ENCODE assay signal across 24 cellular contexts in genomic region chr2:19859565-19859964, GRCh38. TPM values are rescaled to one million over a fixed set of nuclear protein-coding genes. Genes with fewer than 3 reads are reported as not detected.
DNase-seq lines count a peak whose midpoint lies in the region; ATAC-seq, FAIRE-seq and TF ChIP-seq lines count a peak whose summit lies in the region.
"Had no signal": no experiment of that assay in that cellular context is flagged by ENCODE, and none has a peak within 500 bp of the region (broad histone marks: within the 10 kb centered on the region; RNA-seq: fewer than 3 reads in every experiment).

No MANE protein-coding gene starts in this region.

- TF ChIP-seq CTCF in AG04450 (IDR thresholded peaks at IDR 0.05; ENCODE audit: low read depth, low read length), result no peak
- no peak for TF ChIP-seq CTCF in H1 (IDR thresholded peaks at IDR 0.05; ENCODE audit: control extremely low read depth in 1 of 3, insufficient read depth in 1 of 3, low read depth in 1 of 3, low read length in 3 of 3)
- no peak for TF ChIP-seq CTCF in progenitor cell of endocrine pancreas (IDR thresholded peaks at IDR 0.05; ENCODE audit: unreplicated experiment)

- H3K27me3 ChIP-seq in AG04450 (ENCODE audit: control insufficient read depth, insufficient read depth, low read length) (no peaks in the 10 kb centered on the region), H1 (replicated peaks in 1 of 4; ENCODE audit: control insufficient read depth in 3 of 4, extremely low read depth in 1 of 4, insufficient read depth in 3 of 4, low read length in 3 of 4) (peaks cover 0 to 2% (median 0%) of the 10 kb centered on the region in 4 experiments; a peak in 3 of 7 replicates)
- H3K27me3 ChIP-seq: Peyer's patch had no signal

- H3K14ac ChIP-seq in H1 (ENCODE audit: insufficient read length), result no peak overlapping the region

- no peak overlapping the region for H3K4ac ChIP-seq in H1 (replicated peaks; ENCODE audit: insufficient read length, low read depth, low read length)

- no peaks in the 10 kb centered on the region for H4K20me1 ChIP-seq in H1 (replicated peaks in 1 of 2; ENCODE audit: control insufficient read depth in 1 of 2, insufficient read depth in 2 of 2, low read length in 2 of 2)

- no peaks in the 10 kb centered on the region for H3K79me1 ChIP-seq in H1 (ENCODE audit: low read depth, low read length)

- H3K9ac ChIP-seq in H1 (replicated peaks in 1 of 4; ENCODE audit: extremely low read depth in 1 of 4, low read depth in 3 of 4, low read length in 3 of 4), result no peak overlapping the region
- H3K9ac ChIP-seq: KMS-11 had no signal

- H3K23ac ChIP-seq in H1 (ENCODE audit: insufficient read length), result no peak overlapping the region

- H3K9me3 Mint-ChIP-seq in progenitor cell of endocrine pancreas (ENCODE audit: low read depth), result no peaks in the 10 kb centered on the region
- H3K9me3 Mint-ChIP-seq: CD8-positive, alpha-beta memory T cell had no signal

- CTCF ChIA-PET in AG04450 (lab: Charles Lee), result no interaction called here
- CTCF ChIA-PET in H1 (lab: Charles Lee; ENCODE audit: partially characterized antibody), result interaction anchor here (1.0 to 1.9 kb wide), 5 partner anchors 84 to 501 kb away, joined by 3 to 11 read pairs (median 5); partner anchors contain the start of gene OSR1

- H2AFZ ChIP-seq in H1 (ENCODE audit: low read length), result no peak overlapping the region

- peak overlapping the region; percentile 41 for H4K91ac ChIP-seq in H1 (replicated peaks; ENCODE audit: insufficient read length, low read length)

- H4K8ac ChIP-seq in H1 (ENCODE audit: extremely low read depth, insufficient read depth, low read length), result no peak overlapping the region

- no peaks in the 10 kb centered on the region for H3K36me3 ChIP-seq in H1 (ENCODE audit: control insufficient read depth in 2 of 4, insufficient read depth in 4 of 4, low read length in 3 of 4)
- H3K36me3 ChIP-seq: Peyer's patch had no signal

- H3K18ac ChIP-seq in H1 (ENCODE audit: extremely low read depth, low read length), result no peak overlapping the region

- WGBS in H1 (ENCODE audit: extremely low coverage in 1 of 2, insufficient coverage in 1 of 2, insufficient read length in 1 of 2, insufficient replicate concordance in 2 of 2, low coverage in 1 of 2, low lambda C conversion rate in 2 of 2, missing lambda C conversion rate in 1 of 2), 2 experiments, result 95% methylated on average over 11 of the region's 11 CpGs; no CpG with 5 or more reads in 1 of the 2 experiments

- H3K4me3 ChIP-seq in AG04450 (ENCODE audit: low read depth, low read length) (no peak overlapping the region), H1 (ENCODE audit: extremely low read depth in 1 of 4, insufficient read depth in 2 of 4, low read depth in 3 of 4, low read length in 4 of 4) (no peak overlapping the region)
- H3K4me3 ChIP-seq: Peyer's patch, SK-N-MC had no signal

- H3K27ac Mint-ChIP-seq in progenitor cell of endocrine pancreas, result peak overlapping the region; percentile 74
- H3K27ac Mint-ChIP-seq: CD8-positive, alpha-beta memory T cell had no signal

- POLR2A ChIA-PET in AG04450 (lab: Yijun Ruan, JAX), result no interaction called here
- POLR2A ChIA-PET in H1 (lab: Charles Lee; ENCODE audit: partially characterized antibody), result no interaction called here

- H3K9me3 ChIP-seq in AG04450 (ENCODE audit: control insufficient read depth, insufficient read depth, low read length) (no peaks in the 10 kb centered on the region; the same call in 1 of the 2 replicates), H1 (ENCODE audit: insufficient read depth in 2 of 2, low read depth in 1 of 2, low read length in 1 of 2) (no peaks in the 10 kb centered on the region)
- H3K9me3 ChIP-seq: Peyer's patch had no signal

- H2BK5ac ChIP-seq in H1 (ENCODE audit: low read depth, low read length), result no peak overlapping the region

- TF ChIP-seq RAD21 in H1 (IDR thresholded peaks at IDR 0.05 in 1 of 2, conservative IDR thresholded peaks at IDR 0.05 in 1 of 2; ENCODE audit: low read depth in 2 of 2, low read length in 2 of 2), result no peak

- no peaks in the 10 kb centered on the region; the same call in 1 of the 2 replicates for H3K23me2 ChIP-seq in H1 (ENCODE audit: low read depth, low read length)

- H3K4me1 Mint-ChIP-seq in progenitor cell of endocrine pancreas (ENCODE audit: low read depth), result peaks cover 15% of the 10 kb centered on the region

- no peak overlapping the region for H4K5ac ChIP-seq in H1 (ENCODE audit: insufficient read length, low read depth, low read length)

- no peak for TF ChIP-seq EP300 in H1 (IDR thresholded peaks at IDR 0.05; ENCODE audit: borderline replicate concordance in 1 of 2, low read depth in 2 of 2, low read length in 2 of 2)

- no peak overlapping the region for H2BK15ac ChIP-seq in H1 (ENCODE audit: low read length)

- H3K79me2 ChIP-seq in H1 (ENCODE audit: control insufficient read depth in 1 of 2, insufficient read depth in 2 of 2, low read length in 2 of 2), result no peaks in the 10 kb centered on the region

- H2BK20ac ChIP-seq in H1 (ENCODE audit: low read length), result no peak overlapping the region

- H2AK5ac ChIP-seq in H1 (ENCODE audit: low read depth, low read length), result no peak overlapping the region

- no peaks in the 10 kb centered on the region for H3K4me1 ChIP-seq in H1 (replicated peaks in 1 of 4; ENCODE audit: control insufficient read depth in 3 of 4, insufficient read depth in 4 of 4, low read length in 3 of 4)

- H3K4me2 ChIP-seq in H1 (ENCODE audit: insufficient read depth in 1 of 2, low read depth in 2 of 2, low read length in 2 of 2), result no peak overlapping the region
- H3K4me2 ChIP-seq: KMS-11 had no signal

- no peaks in the 10 kb centered on the region for H3K36me3 Mint-ChIP-seq in progenitor cell of endocrine pancreas (ENCODE audit: insufficient read depth)
- H3K36me3 Mint-ChIP-seq: CD8-positive, alpha-beta memory T cell had no signal

- H2BK120ac ChIP-seq in H1 (replicated peaks; ENCODE audit: low read depth, low read length), result no peak overlapping the region

- FAIRE-seq in H1 (lab: Jason Lieb, UNC), result no peak
- FAIRE-seq: G401.6, GM12892, HTR-8/SVneo had no signal

- H3K27ac ChIP-seq in AG04450 (ENCODE audit: low read depth, low read length), result no peak overlapping the region
- no peak overlapping the region for H3K27ac ChIP-seq in H1 (ENCODE audit: low read depth, low read length)
- H3K27ac ChIP-seq: C4-2B, KMS-11, Peyer's patch, SK-N-MC had no signal

- peaks cover 8% of the 10 kb centered on the region for H3K27me3 Mint-ChIP-seq in progenitor cell of endocrine pancreas

- H3K4me3 Mint-ChIP-seq in progenitor cell of endocrine pancreas (ENCODE audit: low read depth), result no peak overlapping the region
- H3K4me3 Mint-ChIP-seq: CD8-positive, alpha-beta memory T cell had no signal

- TF ChIP-seq POLR2A in H1 (IDR thresholded peaks at IDR 0.05; ENCODE audit: control extremely low read depth in 1 of 2, low read depth in 2 of 2, low read length in 2 of 2), result no peak

- peak; percentile 23 for DNase-seq in AG04450 (ENCODE audit: low read depth, low spot score)
- DNase-seq in RPMI7951 (ENCODE audit: low read depth), result peak; percentile 74
- DNase-seq in H1 (ENCODE audit: low read depth in 1 of 2, low spot score in 2 of 2), result no peak
- no peak for DNase-seq in progenitor cell of endocrine pancreas (ENCODE audit: low spot score, unreplicated experiment)
- DNase-seq in activated gamma-delta T cell treated with Interleukin-2 at 50 U/mL for 16 hours, result no peak
- no peak for DNase-seq in activated CD4-positive, alpha-beta T cell treated with anti-CD3 and anti-CD28 coated beads for 48 hours
- DNase-seq: 8988T; Calu3; CD8-positive, alpha-beta memory T cell; MV-4-11; NCI-H1694 treated with DMSO at 0.1 percent for 48 hours; NCI-H2081 treated with DMSO at 0.1 percent for 48 hours; NCI-H2171 treated with DMSO at 0.1 percent for 48 hours; NCI-H526; Peyer's patch; SHP77 had no signal

- H2BK12ac ChIP-seq in H1 (ENCODE audit: low read depth, low read length), result no peak overlapping the region

- no peak overlapping the region for H3K56ac ChIP-seq in H1 (replicated peaks; ENCODE audit: insufficient read length, low read depth, low read length)

- ATAC-seq in GM21619 (IDR thresholded peaks at IDR 0.05; ENCODE audit: unreplicated experiment), result no peak
- no peak for ATAC-seq in HG02678 (IDR thresholded peaks at IDR 0.05; ENCODE audit: unreplicated experiment)

TF ChIP-seq in H1, 55 proteins besides CTCF, POLR2A, EP300 and RAD21:
- TF ChIP-seq ZNF274 (IDR thresholded peaks at IDR 0.05; ENCODE audit: borderline replicate concordance, extremely low read depth, low read length) (no peak), SUZ12 (IDR thresholded peaks at IDR 0.05; ENCODE audit: low read length) (no peak; the same call in 1 of the 2 replicates), TAF7 (optimal IDR thresholded peaks at IDR 0.05; ENCODE audit: borderline replicate concordance, low read depth, low read length) (no peak)

RNA-seq across cellular contexts. Expression of gene TTC32, which starts 42.2 kb away (rescaled TPM):
- 5.3 and 6.6 TPM in 2 replicates for polyA plus RNA-seq in AG04450 (2011; rRNA removed)
- 6.8 and 8.3 TPM in 2 replicates for polyA minus RNA-seq in AG04450 (2011; rRNA and poly(A)+ RNA removed)
- 13.0 and 18.0 TPM in 2 replicates for total RNA-seq in RPMI7951 (2014; rRNA removed; shearing (Covaris generic))
- 6.7 and 8.7 TPM in 2 replicates for total RNA-seq in H1 (2021; fragmentation: NEBNext Ultra II Directional; extraction: Animal tissue kit (Norgen Biotek cat#: 25700))
- 5.8 and 6.8 TPM in 2 replicates for polyA plus RNA-seq in H1 (2011; rRNA removed)
- 11.5 TPM for polyA plus RNA-seq in H1 (2011; cell fraction: cytosol; rRNA removed)
- 6.4 TPM for polyA plus RNA-seq in H1 (2011; cell fraction: nucleus; rRNA removed)
- polyA plus RNA-seq in H1 (2012, experiment 1 of 2), result 5.5 to 6.4 TPM (median 5.9 TPM) in 4 replicates
- polyA plus RNA-seq in H1 (2012, experiment 2 of 2), result 3.1 TPM
- polyA plus RNA-seq in H1 (2013, experiment 1 of 2), result 12.4 TPM
- polyA plus RNA-seq in H1 (2013, experiment 2 of 2), result 12.3 TPM
- 2.4 and 3.2 TPM in 2 replicates for polyA minus RNA-seq in H1 (2011; rRNA and poly(A)+ RNA removed)
- 2.1 TPM for polyA minus RNA-seq in H1 (2011; cell fraction: cytosol; rRNA and poly(A)+ RNA removed)
- polyA minus RNA-seq in H1 (2011; cell fraction: nucleus; rRNA and poly(A)+ RNA removed), result 17.7 TPM
- total RNA-seq in progenitor cell of endocrine pancreas, result 13.2 and 15.6 TPM in 2 replicates

Comparison
In these comparisons a context has a peak if more than half of its experiments do, and no peak if none do; other contexts are left out.
1. DNase-seq: peak in AG04450 (single experiment) and RPMI7951 (single experiment); none in H1 (0 of 2), progenitor cell of endocrine pancreas (single experiment), activated gamma-delta T cell treated with Interleukin-2 at 50 U/mL for 16 hours (single experiment) and activated CD4-positive, alpha-beta T cell treated with anti-CD3 and anti-CD28 coated beads for 48 hours (single experiment).